In the genomic region with DNA sequence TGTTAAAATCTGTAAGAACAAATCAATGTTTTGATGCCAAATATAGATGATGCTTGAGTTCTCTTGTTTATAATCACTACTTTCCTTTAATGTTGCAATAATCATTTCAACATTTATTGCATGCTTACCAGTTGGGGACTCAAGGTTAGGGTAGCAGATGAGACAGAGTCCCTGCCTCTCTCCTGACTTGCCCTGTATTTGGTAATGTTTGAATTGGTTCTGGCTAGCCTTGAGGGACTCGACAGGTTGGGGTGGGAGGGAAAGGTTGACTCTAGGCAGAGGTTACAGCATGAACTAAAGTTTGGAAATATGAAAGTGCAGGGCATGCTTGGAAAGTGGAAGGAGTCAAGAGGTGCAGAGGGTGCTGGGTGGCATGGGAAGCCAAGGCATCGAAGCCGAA, we compare ENCODE assay signal across 9 cellular contexts. TPM values are rescaled to one million over a fixed set of nuclear protein-coding genes. Genes with fewer than 3 reads are reported as not detected.
A peak's percentile ranks its signal among the peaks of the same experiment; 100 is the strongest.
DNase-seq lines count a peak whose midpoint lies in the region; ATAC-seq and TF ChIP-seq lines count a peak whose summit lies in the region.
"Had no signal": no experiment of that assay in that cellular context is flagged by ENCODE, and none has a peak within 500 bp of the region (broad histone marks: within the 10 kb centered on the region; RNA-seq: fewer than 3 reads in every experiment).

No MANE protein-coding gene starts in this region.

- H3K4me3 ChIP-seq in HUES64 (ENCODE audit: low read length): peak overlapping the region; percentile 66
- peak overlapping the region in 33 of 59 donors; percentile 66 to 95 (median 83) for H3K4me3 ChIP-seq in dorsolateral prefrontal cortex

- no peak for TF ChIP-seq CTCF in CD14-positive monocyte (IDR thresholded peaks at IDR 0.05)
- no peak for TF ChIP-seq CTCF in dorsolateral prefrontal cortex (IDR thresholded peaks at IDR 0.05 in 54 of 56, conservative IDR thresholded peaks at IDR 0.05 in 2 of 56; ENCODE audit: low read depth in 1 of 56, partially characterized antibody in 56 of 56)

- POLR2A ChIA-PET in naive thymus-derived CD8-positive, alpha-beta T cell (lab: Charles Lee): no interaction called here

- peak overlapping the region; percentile 4 to 19 for H3K4me3 Mint-ChIP-seq in CD14-positive monocyte
- H3K4me3 Mint-ChIP-seq in naive thymus-derived CD8-positive, alpha-beta T cell: peak overlapping the region; percentile 77 to 91 (median 86)

- DNase-seq in CD14-positive monocyte (ENCODE audit: low spot score) (no peak), dorsolateral prefrontal cortex (no peak), anterior cingulate cortex (lab: John Stamatoyannopoulos, UW) (no peak), GDM1 (lab: John Stamatoyannopoulos, UW) (no peak), NCI-H2227 treated with DMSO at 0.1 percent for 48 hours (lab: John Stamatoyannopoulos, UW) (no peak)
- no peak for DNase-seq in naive thymus-derived CD8-positive, alpha-beta T cell
- DNase-seq: NCI-H1436 had no signal

- H3K36me3 ChIP-seq in HUES64 (ENCODE audit: insufficient read depth, low read length): no peaks in the 10 kb centered on the region; the same call in none of the 2 replicates

- no peak for ATAC-seq in naive thymus-derived CD8-positive, alpha-beta T cell
- no peak for ATAC-seq in HG03039 (IDR thresholded peaks at IDR 0.05; ENCODE audit: unreplicated experiment)

- peaks cover 0 to 2% (median 0%) of the 10 kb centered on the region in 3 donors for H3K27me3 Mint-ChIP-seq in CD14-positive monocyte (ENCODE audit: low read depth in 3 of 3)
- H3K27me3 Mint-ChIP-seq in naive thymus-derived CD8-positive, alpha-beta T cell: no peaks in the 10 kb centered on the region

- no peaks in the 10 kb centered on the region for H3K9me3 ChIP-seq in HUES64 (ENCODE audit: insufficient read depth, low read depth, low read length)

- peaks cover 42% of the 10 kb centered on the region for H3K4me1 Mint-ChIP-seq in CD14-positive monocyte
- H3K4me1 Mint-ChIP-seq in naive thymus-derived CD8-positive, alpha-beta T cell: peaks cover 20 to 70% (median 67%) of the 10 kb centered on the region in 4 donors

- H3K27ac Mint-ChIP-seq in CD14-positive monocyte: peak overlapping the region in 2 of 7 donors; percentile 21 to 57
- peak overlapping the region; percentile 26 to 95 (median 87) for H3K27ac Mint-ChIP-seq in naive thymus-derived CD8-positive, alpha-beta T cell

- WGBS in HUES64: 75% methylated on average over 3 of the region's 3 CpGs

- H3K4me1 ChIP-seq in HUES64 (ENCODE audit: insufficient read depth, low read length): peaks cover 32% of the 10 kb centered on the region

- H3K9ac ChIP-seq in HUES64 (ENCODE audit: low read depth, low read length): no peak overlapping the region

- H3K27me3 ChIP-seq in HUES64 (ENCODE audit: insufficient read depth, low read length) (no peaks in the 10 kb centered on the region), dorsolateral prefrontal cortex (no peaks in the 10 kb centered on the region)

- no peaks in the 10 kb centered on the region for H3K9me3 Mint-ChIP-seq in CD14-positive monocyte
- no peaks in the 10 kb centered on the region for H3K9me3 Mint-ChIP-seq in naive thymus-derived CD8-positive, alpha-beta T cell

- intact Hi-C loops in CD14-positive monocyte (cut with micrococcal nuclease): loop anchor here (5.0 to 10.0 kb wide), 4 partner anchors 112 to 821 kb away; a partner anchor contains a TSS
- intact Hi-C loops in dorsolateral prefrontal cortex (cut with DNase I): loop anchor here (2.0 to 10.0 kb wide), 4 partner anchors 125 to 289 kb away; a partner anchor contains a TSS

- H3K36me3 Mint-ChIP-seq in CD14-positive monocyte: peaks cover 2 to 4% of the 10 kb centered on the region in 2 donors
- H3K36me3 Mint-ChIP-seq in naive thymus-derived CD8-positive, alpha-beta T cell: peaks cover 0 to 6% (median 0%) of the 10 kb centered on the region in 3 donors

- H3K27ac ChIP-seq in HUES64 (ENCODE audit: low read depth, low read length) (no peak overlapping the region), dorsolateral prefrontal cortex (peak overlapping the region in 4 of 59 donors; percentile 10 to 95 (median 88))

RNA-seq across cellular contexts. Expression of a gene that starts 2.0 kb away (rescaled TPM):
- 10 to 100 TPM in 1 of 2 donors, 1 to 10 TPM in 1; 8.0 to 11.8 TPM for polyA plus RNA-seq in CD14-positive monocyte
- 18.9 TPM for polyA plus RNA-seq in HUES64 (2013, experiment 1 of 2)
- polyA plus RNA-seq in HUES64 (2013, experiment 2 of 2): 20.6 TPM
- total RNA-seq in dorsolateral prefrontal cortex: 10 to 100 TPM; 24.1 to 47.5 (median 33.2) TPM
- 10 to 100 TPM; 38.9 to 39.6 TPM for total RNA-seq in naive thymus-derived CD8-positive, alpha-beta T cell
- 10 to 100 TPM in 2 of 3 donors, 1 to 10 TPM in 1; 8.3 to 17.2 (median 10.5) TPM for polyA plus RNA-seq in naive thymus-derived CD8-positive, alpha-beta T cell
